ENCODE assay signal across 8 cellular contexts in the genomic region with DNA sequence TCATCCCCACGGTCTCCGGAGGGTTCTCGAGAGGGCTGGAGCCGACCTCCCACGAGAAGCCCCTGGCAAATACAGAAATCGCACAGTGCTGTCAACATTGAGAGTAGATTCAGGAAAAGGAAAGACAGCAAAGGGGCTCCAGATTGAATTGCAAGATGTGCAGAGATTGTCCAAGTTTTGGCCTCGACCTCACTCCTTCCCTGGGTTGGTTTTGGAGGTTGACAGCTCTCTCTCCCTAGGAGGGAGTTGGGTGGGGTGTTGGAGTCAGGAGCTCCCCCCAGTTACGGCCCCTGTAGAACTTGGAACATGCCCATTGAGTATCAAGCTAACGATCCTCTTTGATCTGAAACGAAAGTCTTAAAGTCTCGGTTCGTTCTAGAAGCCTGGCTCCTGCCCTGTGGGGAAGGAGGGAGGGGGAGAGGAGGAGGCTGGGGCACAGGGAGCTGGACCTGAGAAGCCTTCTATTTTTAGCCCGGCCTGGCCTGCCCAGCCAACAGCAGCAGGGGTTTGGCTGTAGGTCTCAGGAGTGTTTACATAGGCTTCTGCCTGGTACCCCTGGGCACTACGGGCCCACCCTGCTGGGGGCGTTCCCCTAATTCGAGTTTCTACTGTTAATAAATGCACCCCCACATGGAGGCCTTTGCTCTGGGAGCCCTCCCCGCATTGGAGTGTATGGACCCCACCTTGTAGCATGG. TPM values are rescaled to one million over a fixed set of nuclear protein-coding genes. Genes with fewer than 3 reads are reported as not detected.
DNase-seq lines count a peak whose midpoint lies in the region; ATAC-seq and TF ChIP-seq lines count a peak whose summit lies in the region.

No MANE protein-coding gene starts in this region.

- DNase-seq in AG09309 (ENCODE audit: low read depth) (peak; percentile 21), RWPE2 (ENCODE audit: low spot score) (no peak), foreskin keratinocyte (peak in 1 of 2 donors; percentile 17), Kasumi-1 (lab: John Stamatoyannopoulos, UW) (no peak), NCI-H2081 treated with DMSO at 0.1 percent for 48 hours (lab: John Stamatoyannopoulos, UW) (no peak), OCI-M2 (lab: John Stamatoyannopoulos, UW; ENCODE audit: unreplicated experiment) (no peak)

- no peak overlapping the region for H3K27ac ChIP-seq in RWPE2 (ENCODE audit: poor library complexity, severe bottlenecking)
- no peak overlapping the region for H3K27ac ChIP-seq in foreskin keratinocyte

- H3K27me3 ChIP-seq in RWPE2 (ENCODE audit: insufficient read depth, poor library complexity, severe bottlenecking) (peaks cover 14% of the 10 kb centered on the region), foreskin keratinocyte (peaks cover 41% of the 10 kb centered on the region), neuron (ENCODE audit: insufficient read depth, low read length) (peaks cover 47% of the 10 kb centered on the region)

- no peaks in the 10 kb centered on the region for H3K36me3 ChIP-seq in RWPE2 (ENCODE audit: low read depth)
- H3K36me3 ChIP-seq in neuron (ENCODE audit: insufficient read depth, low read length): no peaks in the 10 kb centered on the region

- H3K9me3 ChIP-seq in RWPE2 (ENCODE audit: severe bottlenecking): no peaks in the 10 kb centered on the region
- H3K9me3 ChIP-seq in neuron (ENCODE audit: low read length): peaks cover 4% of the 10 kb centered on the region

- TF ChIP-seq CTCF in AG09309 (IDR thresholded peaks at IDR 0.05; ENCODE audit: control insufficient read depth, insufficient read depth, low read depth, low read length, missing control alignments) (no peak), RWPE2 (IDR thresholded peaks at IDR 0.05; ENCODE audit: poor library complexity, severe bottlenecking) (no peak), foreskin keratinocyte (conservative IDR thresholded peaks at IDR 0.05) (no peak)

- no peaks in the 10 kb centered on the region for H3K4me1 ChIP-seq in RWPE2 (ENCODE audit: insufficient read depth, poor library complexity, severe bottlenecking)
- H3K4me1 ChIP-seq in foreskin keratinocyte: no peaks in the 10 kb centered on the region
- peaks cover 13% of the 10 kb centered on the region for H3K4me1 ChIP-seq in neuron (ENCODE audit: insufficient read depth, low read length)

- ATAC-seq in RWPE2 (ENCODE audit: low read depth) (peak; percentile 15; the same call in 1 of the 3 replicates), foreskin keratinocyte (peak; percentile 5), HG02981 (IDR thresholded peaks at IDR 0.05; ENCODE audit: unreplicated experiment) (no peak)

- H3K4me3 ChIP-seq in AG09309 (ENCODE audit: control insufficient read depth, low read depth, low read length): peak overlapping the region; percentile 55
- H3K4me3 ChIP-seq in RWPE2 (ENCODE audit: severe bottlenecking): peak overlapping the region; percentile 4
- H3K4me3 ChIP-seq in neuron (ENCODE audit: low read length): peak overlapping the region; percentile 44

- H2AFZ ChIP-seq in neuron (ENCODE audit: low read depth, low read length): peak overlapping the region; percentile 89

RNA-seq across cellular contexts. Expression of a gene that starts 0.7 kb away (rescaled TPM):
- total RNA-seq in foreskin keratinocyte: not detected in 2 replicates
- polyA plus RNA-seq in foreskin keratinocyte: not detected in 2 replicates

Comparison
In these comparisons a context has a peak if more than half of its experiments do, and no peak if none do; other contexts are left out.
1. H3K4me3 ChIP-seq: peak in every context shown above with its lines; median percentile 55 in AG09309; 44 in neuron; 4 in RWPE2.